Comparison of ENCODE assay signal across 8 cellular contexts in genomic region chr1:85047472-85048295, GRCh38. TPM values are rescaled to one million over a fixed set of nuclear protein-coding genes. Genes with fewer than 3 reads are reported as not detected.
DNase-seq lines count a peak whose midpoint lies in the region; ATAC-seq and TF ChIP-seq lines count a peak whose summit lies in the region.

No MANE protein-coding gene starts in this region.

- peak overlapping the region; percentile 85 for H2AFZ ChIP-seq in neuronal stem cell (ENCODE audit: low read length)
- no peak overlapping the region for H2AFZ ChIP-seq in MM.1S (ENCODE audit: low read length)

- H3K23ac ChIP-seq in neuronal stem cell (ENCODE audit: low read depth, low read length, poor library complexity), result peak overlapping the region; percentile 97

- no peaks in the 10 kb centered on the region for H3K9me2 ChIP-seq in MM.1S (replicated peaks; ENCODE audit: insufficient read depth, low read length)

- H3K27me3 ChIP-seq in esophagus squamous epithelium (peaks cover 0 to 68% (median 5%) of the 10 kb centered on the region in 4 donors), neuronal stem cell (ENCODE audit: control insufficient read depth in 3 of 3, insufficient read depth in 3 of 3, low read depth in 1 of 3, low read length in 3 of 3) (peaks cover 12 to 78% (median 38%) of the 10 kb centered on the region in 3 experiments), MM.1S (replicated peaks; ENCODE audit: insufficient read depth, low read length) (no peaks in the 10 kb centered on the region)

- ATAC-seq in GM18517 (IDR thresholded peaks at IDR 0.05; ENCODE audit: unreplicated experiment) (peak; percentile 34), HG02970 (IDR thresholded peaks at IDR 0.05; ENCODE audit: low FRiP score, unreplicated experiment) (peak; percentile 41)

- no peak for TF ChIP-seq POLR2A in esophagus squamous epithelium (IDR thresholded peaks at IDR 0.05)

- TF ChIP-seq CTCF in RWPE1 (conservative IDR thresholded peaks at IDR 0.05; ENCODE audit: low read depth), result no peak
- no peak for TF ChIP-seq CTCF in esophagus squamous epithelium (IDR thresholded peaks at IDR 0.05)
- no peak for TF ChIP-seq CTCF in MM.1S (IDR thresholded peaks at IDR 0.05; ENCODE audit: low read length)

- no peak overlapping the region for H3K4ac ChIP-seq in neuronal stem cell (ENCODE audit: low read length)

- H3K9ac ChIP-seq in neuronal stem cell (ENCODE audit: low read depth, low read length, poor library complexity) (peak overlapping the region; percentile 4), MM.1S (ENCODE audit: low read length) (no peak overlapping the region)

- no peak overlapping the region for H3K14ac ChIP-seq in neuronal stem cell (ENCODE audit: low read length)

- no peak overlapping the region for H4K91ac ChIP-seq in neuronal stem cell (ENCODE audit: low read depth, low read length, poor library complexity)

- no peak overlapping the region for H4K8ac ChIP-seq in neuronal stem cell (ENCODE audit: low read depth, low read length)

- CTCF ChIA-PET in RWPE1 (lab: Yijun Ruan, JAX), result interaction anchor here (0.5 to 1.1 kb wide), 3 partner anchors 98 to 192 kb away, joined by 4 to 5 read pairs (median 5); no protein-coding TSS in a partner anchor

- H2BK120ac ChIP-seq in neuronal stem cell (ENCODE audit: low read depth, low read length), result no peak overlapping the region

- H2AK5ac ChIP-seq in neuronal stem cell (ENCODE audit: low read depth, low read length), result no peak overlapping the region

- H3F3A ChIP-seq in MM.1S (ENCODE audit: insufficient read depth, low read length), result no peaks in the 10 kb centered on the region

- no peaks in the 10 kb centered on the region for H3K9me3 ChIP-seq in esophagus squamous epithelium
- H3K9me3 ChIP-seq in neuronal stem cell (replicated peaks in 1 of 2; ENCODE audit: control insufficient read depth in 2 of 2, insufficient read depth in 1 of 2, low read depth in 1 of 2, low read length in 2 of 2), result no peaks in the 10 kb centered on the region
- H3K9me3 ChIP-seq in MM.1S (replicated peaks; ENCODE audit: insufficient read depth, low read length), result no peaks in the 10 kb centered on the region

- no peak overlapping the region for H2BK15ac ChIP-seq in neuronal stem cell (ENCODE audit: low read length)

- H3K4me3 ChIP-seq in esophagus squamous epithelium (peak overlapping the region; percentile 39 to 73 (median 50)), neuronal stem cell (ENCODE audit: low read length in 2 of 2) (peak overlapping the region in 1 of 2 donors; percentile 87), MM.1S (ENCODE audit: low read length) (no peak overlapping the region)

- peak overlapping the region; percentile 71 for H3K18ac ChIP-seq in neuronal stem cell (ENCODE audit: low read length)

- H2BK12ac ChIP-seq in neuronal stem cell (ENCODE audit: low read length), result no peak overlapping the region

- DNase-seq in AG20443 (ENCODE audit: low spot score) (peak; percentile 58), RWPE1 (ENCODE audit: low spot score) (peak; percentile 13), esophagus squamous epithelium (lab: John Stamatoyannopoulos, UW) (no peak), neuronal stem cell (ENCODE audit: low spot score) (no peak), NCI-H1694 treated with DMSO at 0.1 percent for 48 hours (lab: John Stamatoyannopoulos, UW) (no peak), MM.1S (no peak)

- 14 to 46% methylated on average over 11 to 22 of the region's 55 CpGs for WGBS in esophagus squamous epithelium, 2 donors
- no CpG with 5 or more reads among the region's 55 CpGs for WGBS in neuronal stem cell (ENCODE audit: extremely low coverage in 2 of 2, insufficient read length in 2 of 2, insufficient replicate concordance in 1 of 2), 2 donors

- H2BK5ac ChIP-seq in neuronal stem cell (ENCODE audit: low read length), result no peak overlapping the region

- intact Hi-C loops in esophagus squamous epithelium (cut with DNase I), result no loop called here

- POLR2A ChIA-PET in RWPE1 (lab: Yijun Ruan, JAX; ENCODE audit: low non-redundant PET), result no interaction called here

- no peaks in the 10 kb centered on the region for H4K20me1 ChIP-seq in MM.1S (ENCODE audit: insufficient read depth, low read length)

- H3K27ac ChIP-seq in RWPE1, result no peak overlapping the region
- H3K27ac ChIP-seq in esophagus squamous epithelium, result no peak overlapping the region
- H3K27ac ChIP-seq in neuronal stem cell (replicated peaks; ENCODE audit: low read length), result no peak overlapping the region
- H3K27ac ChIP-seq in MM.1S (ENCODE audit: low read length), result no peak overlapping the region

- peak overlapping the region; percentile 89 for H3K4me2 ChIP-seq in neuronal stem cell (ENCODE audit: insufficient read depth, low read length, poor library complexity, severe bottlenecking)
- no peak overlapping the region for H3K4me2 ChIP-seq in MM.1S (ENCODE audit: low read depth, low read length)

- no peaks in the 10 kb centered on the region for H3K79me2 ChIP-seq in MM.1S (ENCODE audit: low read length)

- H3K79me1 ChIP-seq in neuronal stem cell (ENCODE audit: low read depth, low read length), result no peaks in the 10 kb centered on the region

- H3K36me3 ChIP-seq in esophagus squamous epithelium, result no peaks in the 10 kb centered on the region
- no peaks in the 10 kb centered on the region for H3K36me3 ChIP-seq in neuronal stem cell (replicated peaks in 1 of 2; ENCODE audit: control insufficient read depth in 2 of 2, insufficient read depth in 2 of 2, low read length in 2 of 2)
- no peaks in the 10 kb centered on the region for H3K36me3 ChIP-seq in MM.1S (replicated peaks; ENCODE audit: insufficient read depth, low read length)

- peaks cover 10 to 20% (median 12%) of the 10 kb centered on the region in 3 donors for H3K4me1 ChIP-seq in esophagus squamous epithelium
- no peaks in the 10 kb centered on the region for H3K4me1 ChIP-seq in neuronal stem cell (ENCODE audit: control insufficient read depth in 2 of 2, insufficient read depth in 1 of 2, low read depth in 1 of 2, low read length in 2 of 2)
- H3K4me1 ChIP-seq in MM.1S (ENCODE audit: low read length), result no peaks in the 10 kb centered on the region

RNA-seq across cellular contexts. Expression of gene MCOLN3, which starts 0.6 kb away (rescaled TPM):
- total RNA-seq in esophagus squamous epithelium, result 1 to 10 TPM in 1 of 4 donors, under 1 TPM in 2, not detected in 1; 0.32 to 2.3 (median 0.61) TPM
- 0.24 TPM for polyA plus RNA-seq in neuronal stem cell (2013, experiment 1 of 2)
- 0.17 TPM for polyA plus RNA-seq in neuronal stem cell (2013, experiment 2 of 2)

RNA-seq across cellular contexts. Expression of gene MCOLN2, which starts 50.8 kb away (rescaled TPM):
- total RNA-seq in esophagus squamous epithelium, result 1 to 10 TPM in 2 of 4 donors, under 1 TPM in 2; 0.38 to 4.4 (median 2.4) TPM
- polyA plus RNA-seq in neuronal stem cell (2013, experiment 1 of 2), result 0.11 TPM
- 0.30 TPM for polyA plus RNA-seq in neuronal stem cell (2013, experiment 2 of 2)

Comparison
In these comparisons a context has a peak if more than half of its experiments do, and no peak if none do; other contexts are left out.
1. DNase-seq: peak in AG20443 (single experiment) and RWPE1 (single experiment); none in esophagus squamous epithelium (single experiment), neuronal stem cell (single experiment), NCI-H1694 treated with DMSO at 0.1 percent for 48 hours (single experiment) and MM.1S (single experiment).